In genomic region chr15:72306211-72306785, GRCh38 we compare ENCODE assay signal across 8 cellular contexts. TPM values are rescaled to one million over a fixed set of nuclear protein-coding genes. Genes with fewer than 3 reads are reported as not detected.
DNase-seq lines count a peak whose midpoint lies in the region; ATAC-seq and TF ChIP-seq lines count a peak whose summit lies in the region.

No MANE protein-coding gene starts in this region.

- no peak for TF ChIP-seq CTCF in foreskin fibroblast (IDR thresholded peaks at IDR 0.05; ENCODE audit: low read depth, low read length)
- no peak for TF ChIP-seq CTCF in colonic mucosa (IDR thresholded peaks at IDR 0.05)

- H3K4me3 ChIP-seq in foreskin fibroblast (ENCODE audit: low read depth in 1 of 2, low read length in 2 of 2) (no peak overlapping the region), colonic mucosa (no peak overlapping the region)

- H3K27me3 ChIP-seq in colonic mucosa = no peaks in the 10 kb centered on the region

- DNase-seq in DMS79 treated with DMSO at 0.1 percent for 48 hours (lab: John Stamatoyannopoulos, UW) (peak; percentile 57), NCI-H2171 (lab: John Stamatoyannopoulos, UW) (peak; percentile 60), foreskin fibroblast (peak; percentile 16 to 49), NCI-H187 treated with DMSO at 0.1 percent for 48 hours (lab: John Stamatoyannopoulos, UW) (no peak), ACHN (no peak), colonic mucosa (no peak)
- DNase-seq in activated CD8-positive, alpha-beta memory T cell treated with anti-CD3 and anti-CD28 coated beads, Interleukin-2, amount 50 U/mL, for 4 hours = peak; percentile 38

- H3K9me3 ChIP-seq in colonic mucosa = no peaks in the 10 kb centered on the region

- H3K9ac ChIP-seq in colonic mucosa (ENCODE audit: low read depth in 2 of 2, low read length in 2 of 2) = no peak overlapping the region

- no peaks in the 10 kb centered on the region for H3K36me3 ChIP-seq in colonic mucosa

- H3K27ac ChIP-seq in colonic mucosa = no peak overlapping the region

- H3K4me1 ChIP-seq in colonic mucosa = no peaks in the 10 kb centered on the region

- in situ Hi-C loops in ACHN (cut with HindIII; ENCODE audit: low pct_ligation_motif_present, low pct_unique_long_range_greater_than_20kb, low sequenced_read_pairs) = no loop called here

- intact Hi-C loops in colonic mucosa (cut with DNase I) = no loop called here

- no peak for ATAC-seq in HG02973 (IDR thresholded peaks at IDR 0.05; ENCODE audit: unreplicated experiment)

RNA-seq across cellular contexts. Expression of gene CELF6, which starts 13.7 kb away (rescaled TPM):
- under 1 TPM; 0.74 to 0.93 TPM for total RNA-seq in colonic mucosa

RNA-seq across cellular contexts. Expression of gene PARP6, which starts 33.9 kb away (rescaled TPM):
- 10 to 100 TPM; 21.3 to 39.3 TPM for total RNA-seq in colonic mucosa

Comparison
In these comparisons a context has a peak if more than half of its experiments do, and no peak if none do; other contexts are left out.
1. DNase-seq: peak in DMS79 treated with DMSO at 0.1 percent for 48 hours (single experiment), NCI-H2171 (single experiment), activated CD8-positive, alpha-beta memory T cell treated with anti-CD3 and anti-CD28 coated beads, Interleukin-2, amount 50 U/mL, for 4 hours (single experiment) and foreskin fibroblast (2 of 2); none in NCI-H187 treated with DMSO at 0.1 percent for 48 hours (single experiment), ACHN (single experiment) and colonic mucosa (single experiment).